ENCODE assay signal across 14 cellular contexts in the genomic region with DNA sequence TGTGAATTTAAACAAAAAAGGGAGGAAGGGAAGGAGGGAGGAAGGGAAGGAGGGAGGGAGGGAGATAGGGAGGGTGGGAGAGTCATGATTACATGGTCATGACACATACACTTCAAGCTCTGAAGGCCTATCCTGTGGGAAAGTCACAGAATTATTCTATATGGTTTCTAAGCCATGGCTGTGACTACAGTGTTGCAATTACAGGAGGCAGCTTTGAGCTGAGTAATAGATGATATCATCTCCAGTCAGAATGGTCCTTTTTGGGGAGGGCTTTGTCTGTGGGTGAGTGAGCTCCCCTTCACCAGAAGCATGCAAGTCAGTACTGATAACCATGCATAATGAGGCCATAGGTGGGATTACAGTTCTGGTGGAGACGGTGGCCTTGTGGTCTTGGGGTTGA. TPM values are rescaled to one million over a fixed set of nuclear protein-coding genes. Genes with fewer than 3 reads are reported as not detected.
DNase-seq lines count a peak whose midpoint lies in the region; ATAC-seq and TF ChIP-seq lines count a peak whose summit lies in the region.
"Had no signal": no experiment of that assay in that cellular context is flagged by ENCODE, and none has a peak within 500 bp of the region (broad histone marks: within the 10 kb centered on the region; RNA-seq: fewer than 3 reads in every experiment).

No MANE protein-coding gene starts in this region.

- H2AFZ ChIP-seq in ACC112 (ENCODE audit: low read length, unreplicated experiment) = no peak overlapping the region

- H3K4me1 ChIP-seq in ACC112 (ENCODE audit: control insufficient read depth, insufficient read depth, low read length, unreplicated experiment) = peaks cover 40% of the 10 kb centered on the region
- no peaks in the 10 kb centered on the region for H3K4me1 ChIP-seq in vagina
- H3K4me1 ChIP-seq in left lung = no peaks in the 10 kb centered on the region
- H3K4me1 ChIP-seq: tibial nerve had no signal

- H3K4me3 ChIP-seq in ACC112 (ENCODE audit: low read depth, low read length) = no peak overlapping the region
- no peak overlapping the region for H3K4me3 ChIP-seq in vagina
- no peak overlapping the region for H3K4me3 ChIP-seq in left lung
- H3K4me3 ChIP-seq: tibial nerve had no signal

- peaks cover 6% of the 10 kb centered on the region for H3K36me3 Mint-ChIP-seq in glutamatergic neuron (ENCODE audit: unreplicated experiment)

- H3K27ac Mint-ChIP-seq in glutamatergic neuron (ENCODE audit: unreplicated experiment) = no peak overlapping the region
- H3K27ac Mint-ChIP-seq: activated naive CD4-positive, alpha-beta T cell treated with anti-CD3 and anti-CD28 coated beads for 36 hours had no signal

- no peak overlapping the region for H3K4me3 Mint-ChIP-seq in glutamatergic neuron (ENCODE audit: unreplicated experiment)
- H3K4me3 Mint-ChIP-seq: activated naive CD4-positive, alpha-beta T cell treated with anti-CD3 and anti-CD28 coated beads for 36 hours had no signal

- intact Hi-C loops in vagina (cut with DNase I) (no loop called here), left lung (cut with DNase I) (no loop called here)

- no peaks in the 10 kb centered on the region for H3K27me3 ChIP-seq in ACC112 (ENCODE audit: insufficient read depth, low read length)
- no peaks in the 10 kb centered on the region for H3K27me3 ChIP-seq in vagina
- no peaks in the 10 kb centered on the region for H3K27me3 ChIP-seq in left lung
- H3K27me3 ChIP-seq: tibial nerve had no signal

- ATAC-seq in left lung = no peak

- no peak for TF ChIP-seq POLR2A in vagina (IDR thresholded peaks at IDR 0.05)

- H3K4me1 Mint-ChIP-seq in glutamatergic neuron (ENCODE audit: low read depth, unreplicated experiment) = peaks cover 7% of the 10 kb centered on the region

- H3K79me2 ChIP-seq in ACC112 (ENCODE audit: control insufficient read depth, insufficient read depth, low read length, unreplicated experiment) = peaks cover 7% of the 10 kb centered on the region

- H3K27ac ChIP-seq in ACC112 (ENCODE audit: low read depth, low read length) = peak overlapping the region; percentile 76
- no peak overlapping the region for H3K27ac ChIP-seq in vagina
- no peak overlapping the region for H3K27ac ChIP-seq in left lung
- H3K27ac ChIP-seq: tibial nerve had no signal

- no peaks in the 10 kb centered on the region for H3K9me3 Mint-ChIP-seq in glutamatergic neuron (ENCODE audit: unreplicated experiment)
- H3K9me3 Mint-ChIP-seq: activated naive CD4-positive, alpha-beta T cell treated with anti-CD3 and anti-CD28 coated beads for 36 hours had no signal

- TF ChIP-seq CTCF in vagina (IDR thresholded peaks at IDR 0.05) (no peak), glutamatergic neuron (IDR thresholded peaks at IDR 0.05; ENCODE audit: partially characterized antibody, unreplicated experiment) (no peak), left lung (IDR thresholded peaks at IDR 0.05) (no peak)

- peak; percentile 80 for DNase-seq in HS-5 (ENCODE audit: low read depth)
- DNase-seq in astrocyte of the hippocampus (ENCODE audit: low read depth, low spot score) = peak; percentile 20
- peak; percentile 33 for DNase-seq in glomerular visceral epithelial cell (ENCODE audit: extremely low spot score)
- DNase-seq in vagina (ENCODE audit: extremely low spot score in 2 of 2) = no peak
- DNase-seq in activated T-cell treated with anti-CD3 and anti-CD28 coated beads, Interleukin-2, amount 50 U/mL, for 48 hours = no peak
- DNase-seq in glutamatergic neuron = no peak
- DNase-seq in left lung = no peak
- DNase-seq: activated naive CD4-positive, alpha-beta T cell treated with anti-CD3 and anti-CD28 coated beads for 36 hours; AML-193; NCI-H1930; NCI-H526 had no signal

- peaks cover 7% of the 10 kb centered on the region for H3K27me3 Mint-ChIP-seq in glutamatergic neuron (ENCODE audit: unreplicated experiment)

- H3K36me3 ChIP-seq in ACC112 (ENCODE audit: insufficient read depth, low read length) = peaks cover 23% of the 10 kb centered on the region
- no peaks in the 10 kb centered on the region for H3K36me3 ChIP-seq in vagina
- H3K36me3 ChIP-seq in left lung = no peaks in the 10 kb centered on the region

- H3K9me3 ChIP-seq in vagina (no peaks in the 10 kb centered on the region), left lung (no peaks in the 10 kb centered on the region)
- H3K9me3 ChIP-seq: tibial nerve had no signal

RNA-seq across cellular contexts. Expression of a gene that starts 37.4 kb away (rescaled TPM):
- total RNA-seq in vagina (4.4 TPM), glutamatergic neuron (ENCODE audit: unreplicated experiment) (10.5 TPM), left lung (1 to 10 TPM; 4.3 to 9.8 TPM)
- total RNA-seq: activated CD8-positive, alpha-beta memory T cell treated with anti-CD3 and anti-CD28 coated beads for 36 hours; activated naive CD4-positive, alpha-beta T cell treated with anti-CD3 and anti-CD28 coated beads for 36 hours had no signal

Comparison
In these comparisons a context has a peak if more than half of its experiments do, and no peak if none do; other contexts are left out.
1. DNase-seq: peak in HS-5 (single experiment), astrocyte of the hippocampus (single experiment) and glomerular visceral epithelial cell (single experiment); none in vagina (0 of 2), activated T-cell treated with anti-CD3 and anti-CD28 coated beads, Interleukin-2, amount 50 U/mL, for 48 hours (0 of 2), glutamatergic neuron (single experiment) and left lung (0 of 2).